In the genomic region with DNA sequence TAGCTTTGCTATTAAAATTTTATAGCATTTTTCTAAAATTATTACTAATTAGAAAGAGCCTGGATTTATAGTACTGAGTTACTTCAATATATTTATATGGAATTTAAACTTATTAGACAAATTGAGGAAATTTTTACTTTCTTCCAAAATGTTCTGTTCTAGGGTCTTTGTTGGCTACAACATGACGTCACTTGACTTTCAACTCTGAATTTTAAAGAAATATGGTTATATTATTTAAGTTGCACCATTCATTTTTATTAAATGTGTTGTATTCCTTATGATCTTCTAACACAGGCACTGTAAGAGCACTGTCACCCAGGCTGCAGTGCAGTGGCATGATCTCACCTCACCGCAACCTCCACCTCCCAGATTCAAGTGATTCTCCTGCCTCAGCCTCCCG, we compare ENCODE assay signal across 34 cellular contexts.
"Had no signal": no experiment of that assay in that cellular context is flagged by ENCODE, and none has a peak within 500 bp of the region (broad histone marks: within the 10 kb centered on the region; RNA-seq: fewer than 3 reads in every experiment).

No MANE protein-coding gene starts in this region.

- H3K36me3 ChIP-seq: MG63 had no signal

- DNase-seq: Karpas-422, Kasumi-1, MG63, MM.1S, MV-4-11, NCI-H1048, NCI-H1092, NCI-H1092 treated with DMSO at 0.1 percent for 48 hours, NCI-H1105, NCI-H1105 treated with DMSO at 0.1 percent for 48 hours, NCI-H1417, NCI-H1417 treated with DMSO at 0.1 percent for 48 hours, NCI-H1436, NCI-H1436 treated with DMSO at 0.1 percent for 48 hours, NCI-H146, NCI-H1694, NCI-H1694 treated with DMSO at 0.1 percent for 48 hours, NCI-H187, NCI-H187 treated with DMSO at 0.1 percent for 48 hours, NCI-H1930, NCI-H2029, NCI-H2029 treated with DMSO at 0.1 percent for 48 hours, NCI-H2081, NCI-H2081 treated with DMSO at 0.1 percent for 48 hours, NCI-H2107, NCI-H2171, NCI-H2171 treated with DMSO at 0.1 percent for 48 hours, NCI-H2227 treated with DMSO at 0.1 percent for 48 hours, NCI-H226, NCI-H345, NCI-H446, NCI-H446 treated with DMSO at 0.1 percent for 48 hours, NCI-H510A, NCI-H510A treated with DMSO at 0.1 percent for 48 hours had no signal

- H3K27me3 ChIP-seq: MG63 had no signal

- H3K4me3 ChIP-seq: MG63 had no signal

- H3K9me3 ChIP-seq: MG63 had no signal
